9 cellular contexts compared by ENCODE assay signal in genomic region chr12:47767197-47767724, GRCh38. TPM values are rescaled to one million over a fixed set of nuclear protein-coding genes. Genes with fewer than 3 reads are reported as not detected.
DNase-seq lines count a peak whose midpoint lies in the region; ATAC-seq, FAIRE-seq and TF ChIP-seq lines count a peak whose summit lies in the region.
"Had no signal": no experiment of that assay in that cellular context is flagged by ENCODE, and none has a peak within 500 bp of the region (broad histone marks: within the 10 kb centered on the region; RNA-seq: fewer than 3 reads in every experiment).

No MANE protein-coding gene starts in this region.

- H3K79me2 ChIP-seq in Karpas-422 (ENCODE audit: low read length) (no peaks in the 10 kb centered on the region), K562 (ENCODE audit: control insufficient read depth, insufficient read depth, low read length) (no peaks in the 10 kb centered on the region), HepG2 (ENCODE audit: insufficient read depth, low read length) (no peaks in the 10 kb centered on the region)

- H4K20me1 ChIP-seq in Karpas-422 (ENCODE audit: insufficient read depth, low read depth, low read length) (no peaks in the 10 kb centered on the region; the same call in 1 of the 2 replicates), K562 (replicated peaks; ENCODE audit: control insufficient read depth, insufficient read depth, low read length) (no peaks in the 10 kb centered on the region), HepG2 (ENCODE audit: insufficient read depth, low read length) (no peaks in the 10 kb centered on the region)

- H3K4me2 ChIP-seq in Karpas-422 (ENCODE audit: low read depth, low read length, poor library complexity, severe bottlenecking): no peak overlapping the region
- no peak overlapping the region for H3K4me2 ChIP-seq in K562 (ENCODE audit: insufficient read depth, low read length)
- H3K4me2 ChIP-seq in HepG2 (ENCODE audit: low read depth, low read length): no peak overlapping the region

- no peaks in the 10 kb centered on the region for H3K9me2 ChIP-seq in Karpas-422 (replicated peaks; ENCODE audit: insufficient read depth, low read length)

- BruUV-seq in K562 (replicated peaks; lab: Mats Ljungman, UMichigan) (no TSS peak), HepG2 (replicated peaks; lab: Mats Ljungman, UMichigan) (no TSS peak)

- H2AFZ ChIP-seq in Karpas-422 (ENCODE audit: low read length) (no peak overlapping the region), K562 (ENCODE audit: low read depth, low read length) (no peak overlapping the region), HepG2 (ENCODE audit: low read length) (no peak overlapping the region)

- ATAC-seq in K562: peak; percentile 74
- peak; percentile 39 for ATAC-seq in HepG2
- ATAC-seq in GM21528 (IDR thresholded peaks at IDR 0.05; ENCODE audit: low FRiP score, unreplicated experiment): no peak

- WGBS in K562 (ENCODE audit: insufficient coverage, low coverage, missing lambda C conversion rate): 27% methylated on average over 5 of the region's 5 CpGs
- 26% methylated on average over 4 of the region's 5 CpGs for WGBS in HepG2 (ENCODE audit: low lambda C conversion rate)

- TF ChIP-seq POLR2A in K562 (conservative IDR thresholded peaks at IDR 0.05) (no peak), HepG2 (IDR thresholded peaks at IDR 0.05; ENCODE audit: insufficient read depth in 1 of 2, low read depth in 2 of 2, low read length in 2 of 2) (no peak)

- no peaks in the 10 kb centered on the region for H3K9me1 ChIP-seq in K562 (ENCODE audit: control insufficient read depth, insufficient read depth, low read length)

- H3K4me3 ChIP-seq in Karpas-422 (ENCODE audit: low read length): no peak overlapping the region
- H3K4me3 ChIP-seq in K562: no peak overlapping the region
- H3K4me3 ChIP-seq in HepG2 (replicated peaks in 1 of 3; ENCODE audit: insufficient read depth in 1 of 3, low read depth in 2 of 3, low read length in 3 of 3): no peak overlapping the region

- no peaks in the 10 kb centered on the region for H3K27me3 ChIP-seq in Karpas-422 (ENCODE audit: low read length)
- no peaks in the 10 kb centered on the region for H3K27me3 ChIP-seq in K562 (ENCODE audit: control insufficient read depth in 2 of 2, insufficient read depth in 2 of 2, low read length in 2 of 2)
- H3K27me3 ChIP-seq in HepG2 (ENCODE audit: control insufficient read depth in 1 of 2, insufficient read depth in 2 of 2, low read length in 2 of 2): peaks cover 4 to 19% of the 10 kb centered on the region in 2 experiments; a peak in 3 of 5 replicates

- in situ Hi-C loops in K562 (cut with MboI): no loop called here
- in situ Hi-C loops in HepG2 (cut with HindIII; ENCODE audit: extremely low pct_ligation_motif_present, low pct_unique_long_range_greater_than_20kb): no loop called here
- in situ Hi-C loops in KBM-7 (cut with MboI; ENCODE audit: low pct_unique_long_range_greater_than_20kb, low sequenced_read_pairs): no loop called here

- peak; percentile 70 for TF ChIP-seq CTCF in GM12872 (IDR thresholded peaks at IDR 0.05; ENCODE audit: insufficient read depth, low read depth, low read length)
- peak; percentile 75 to 87 (median 76) for TF ChIP-seq CTCF in K562 (IDR thresholded peaks at IDR 0.05 in 2 of 3, conservative IDR thresholded peaks at IDR 0.05 in 1 of 3; ENCODE audit: insufficient read depth in 2 of 3, low read depth in 1 of 3, low read length in 3 of 3)
- peak; percentile 68 for TF ChIP-seq CTCF in HepG2 (CRISPR knock-in tag; IDR thresholded peaks at IDR 0.05)

- peak; percentile 86 for FAIRE-seq in K562 (lab: Jason Lieb, UNC)
- FAIRE-seq in HepG2 (lab: Jason Lieb, UNC): no peak

- H3K27ac ChIP-seq in Karpas-422 (ENCODE audit: low read length) (no peak overlapping the region), K562 (ENCODE audit: extremely low read depth, low read depth, low read length) (no peak overlapping the region), HepG2 (ENCODE audit: extremely low read length, insufficient read depth, low read length) (no peak overlapping the region)

- intact Hi-C loops in K562 (cut with micrococcal nuclease): loop anchor here (1.0 to 2.0 kb wide), 2 partner anchors 22 to 52 kb away; no protein-coding TSS in a partner anchor
- intact Hi-C loops in HepG2 (cut with micrococcal nuclease; ENCODE audit: unreplicated experiment): no loop called here

- DNase-seq in Karpas-422 (peak; percentile 91), T-helper 9 cell (peak; percentile 61), K562 (ENCODE audit: extremely low read depth in 1 of 4, low spot score in 3 of 4) (peak; percentile 51 to 79 (median 58)), HepG2 (ENCODE audit: low spot score) (peak; percentile 53), KBM-7 (no peak)
- DNase-seq in stimulated activated CD8-positive, alpha-beta memory T cell treated with anti-CD3 and anti-CD28 coated beads, Interleukin-2, amount 100 ng/mL, for 48 hours (ENCODE audit: low read depth in 2 of 2): peak; percentile 56 to 62

- TF ChIP-seq EP300 in K562 (IDR thresholded peaks at IDR 0.05; ENCODE audit: low read length): no peak
- TF ChIP-seq EP300 in HepG2 (IDR thresholded peaks at IDR 0.05; ENCODE audit: low read depth in 2 of 2, low read length in 2 of 2): no peak
- no peak for TF ChIP-seq EP300 in HepG2 (CRISPR knock-in tag; IDR thresholded peaks at IDR 0.05; ENCODE audit: borderline replicate concordance)

- no peaks in the 10 kb centered on the region for H3K9me3 ChIP-seq in Karpas-422 (ENCODE audit: low read length)
- no peaks in the 10 kb centered on the region for H3K9me3 ChIP-seq in K562 (replicated peaks; ENCODE audit: control insufficient read depth, insufficient read depth, low read depth, low read length)
- H3K9me3 ChIP-seq in HepG2 (ENCODE audit: low read length): no peaks in the 10 kb centered on the region

- H3K4me1 ChIP-seq in Karpas-422 (ENCODE audit: low read length) (peaks cover 14% of the 10 kb centered on the region), K562 (replicated peaks in 1 of 2; ENCODE audit: control insufficient read depth in 2 of 2, insufficient read depth in 2 of 2, low read length in 2 of 2) (peaks cover 15 to 30% of the 10 kb centered on the region in 2 experiments; a peak in 4 of 5 replicates), HepG2 (ENCODE audit: insufficient read depth, low read length) (peaks cover 39% of the 10 kb centered on the region)

- POLR2A ChIA-PET in K562 (lab: Yijun Ruan, JAX): interaction anchor here (0.5 to 3.3 kb wide), 9 partner anchors 9 to 431 kb away, joined by 3 to 19 read pairs (median 3); partner anchors contain the start of gene RAPGEF3
- POLR2A ChIA-PET in HepG2 (lab: Yijun Ruan, JAX): no interaction called here

- H3K36me3 ChIP-seq in Karpas-422 (ENCODE audit: insufficient read depth, low read length) (no peaks in the 10 kb centered on the region), K562 (ENCODE audit: control insufficient read depth, insufficient read depth, low read length) (no peaks in the 10 kb centered on the region), HepG2 (replicated peaks in 1 of 2; ENCODE audit: control insufficient read depth in 1 of 2, insufficient read depth in 2 of 2, low read length in 2 of 2) (no peaks in the 10 kb centered on the region)

- no peak overlapping the region for H3K9ac ChIP-seq in Karpas-422 (ENCODE audit: low read length)
- no peak overlapping the region for H3K9ac ChIP-seq in K562 (ENCODE audit: insufficient read depth in 1 of 2, low read depth in 2 of 2, low read length in 2 of 2)
- H3K9ac ChIP-seq in HepG2 (ENCODE audit: insufficient read depth, low read depth, low read length): no peak overlapping the region

- CTCF ChIA-PET in K562 (lab: Yijun Ruan, JAX; ENCODE audit: low intra/inter-chr PET ratio): interaction anchor here (0.7 to 2.3 kb wide), 4 partner anchors 12 to 52 kb away, joined by 6 to 16 read pairs (median 10); no protein-coding TSS in a partner anchor
- CTCF ChIA-PET in HepG2 (lab: Yijun Ruan, JAX; ENCODE audit: low intra/inter-chr PET ratio, low total read pairs): interaction anchor here (0.7 to 2.0 kb wide), 5 partner anchors 9 to 52 kb away, joined by 3 to 16 read pairs (median 4); partner anchors contain the start of gene RAPGEF3

- peak; percentile 58 to 77 for TF ChIP-seq RAD21 in K562 (CRISPR knock-in tag; conservative IDR thresholded peaks at IDR 0.05 in 1 of 2, IDR thresholded peaks at IDR 0.05 in 1 of 2)
- TF ChIP-seq RAD21 in HepG2 (CRISPR knock-in tag; IDR thresholded peaks at IDR 0.05): no peak

RNA-seq across cellular contexts. Expression of gene SLC48A1, which starts 5.8 kb away (rescaled TPM):
- total RNA-seq in Karpas-422 (2014; rRNA removed; shearing (Covaris generic); ENCODE audit: low replicate concordance): 21.5 and 21.9 TPM in 2 replicates
- total RNA-seq in K562 (2011; cell fraction: chromatin; rRNA removed; ENCODE audit: low replicate concordance): 18.5 and 36.8 TPM in 2 replicates
- 31.2 and 31.5 TPM in 2 replicates for total RNA-seq in K562 (2011; cell fraction: nucleolus; rRNA removed)
- 45.5 and 69.2 TPM in 2 replicates for total RNA-seq in K562 (2011; cell fraction: nucleoplasm; rRNA removed)
- 16.3 and 25.4 TPM in 2 replicates for total RNA-seq in K562 (2014; rRNA removed)
- 13.1 and 18.3 TPM in 2 replicates for total RNA-seq in K562 (2014; rRNA removed; fragmentation: Illumina TruSeq; extraction: Trizol)
- total RNA-seq in K562 (2015; rRNA removed; fragmentation: Illumina TruSeq; extraction: Trizol): 16.1 and 16.2 TPM in 2 replicates
- 37.5 and 41.9 TPM in 2 replicates for total RNA-seq in K562 (2021)
- 10.7 and 15.7 TPM in 2 replicates for polyA plus RNA-seq in K562 (2011; rRNA removed)
- 16.7 and 26.0 TPM in 2 replicates for polyA plus RNA-seq in K562 (2011; cell fraction: cytosol; rRNA removed)
- 25.7 and 35.1 TPM in 2 replicates for polyA plus RNA-seq in K562 (2011; cell fraction: nucleus; rRNA removed)
- 22.2 and 44.4 TPM in 2 replicates for polyA plus RNA-seq in K562 (2012)
- polyA plus RNA-seq in K562 (2014; fragmentation: Illumina TruSeq; extraction: Trizol): 28.6 and 30.4 TPM in 2 replicates
- polyA plus RNA-seq in K562 (2014; fragmentation: Nextera tagmentation; extraction: Ambion mirVana): 10 to 100 TPM; 23.5 to 26.9 TPM
- 18.7 and 23.6 TPM in 2 replicates for polyA plus RNA-seq in K562 (2014; rRNA removed)
- 7.6 and 8.9 TPM in 2 replicates for polyA minus RNA-seq in K562 (2011; rRNA and poly(A)+ RNA removed)
- polyA minus RNA-seq in K562 (2011; cell fraction: cytosol; rRNA and poly(A)+ RNA removed): 14.8 and 17.6 TPM in 2 replicates
- polyA minus RNA-seq in K562 (2011; cell fraction: nucleus; rRNA and poly(A)+ RNA removed): 6.9 and 11.6 TPM in 2 replicates
- 2.6 and 3.7 TPM in 2 replicates for total RNA-seq in HepG2 (2016; rRNA removed; fragmentation: Illumina TruSeq; extraction: Trizol)
- 2.3 and 3.1 TPM in 2 replicates for total RNA-seq in HepG2 (2016; cell fraction: cytosol; rRNA removed; fragmentation: Illumina TruSeq; extraction: Trizol; ENCODE audit: low read depth)
- 2.3 and 3.4 TPM in 2 replicates for total RNA-seq in HepG2 (2016; cell fraction: insoluble cytoplasmic fraction; rRNA removed; fragmentation: Illumina TruSeq; extraction: Trizol)
- total RNA-seq in HepG2 (2016; cell fraction: membrane; rRNA removed; fragmentation: Illumina TruSeq; extraction: Trizol): 5.0 and 6.3 TPM in 2 replicates
- 2.5 and 2.6 TPM in 2 replicates for total RNA-seq in HepG2 (2016; cell fraction: nucleus; rRNA removed; fragmentation: Illumina TruSeq; extraction: Trizol)
- polyA plus RNA-seq in HepG2 (2011; rRNA removed): 2.2 and 3.1 TPM in 2 replicates
- polyA plus RNA-seq in HepG2 (2011; cell fraction: cytosol; rRNA removed): 2.4 and 2.6 TPM in 2 replicates
- polyA plus RNA-seq in HepG2 (2011; cell fraction: nucleus; rRNA removed): 3.1 and 4.1 TPM in 2 replicates
- polyA plus RNA-seq in HepG2 (2012): 2.1 and 3.5 TPM in 2 replicates
- 3.8 and 3.9 TPM in 2 replicates for polyA plus RNA-seq in HepG2 (2016; cell fraction: cytosol; fragmentation: Illumina TruSeq; extraction: Trizol; ENCODE audit: low read depth)
- 2.6 and 3.2 TPM in 2 replicates for polyA plus RNA-seq in HepG2 (2016; cell fraction: insoluble cytoplasmic fraction; fragmentation: Illumina TruSeq; extraction: Trizol; ENCODE audit: low read depth)
- 6.3 and 6.9 TPM in 2 replicates for polyA plus RNA-seq in HepG2 (2016; cell fraction: membrane; fragmentation: Illumina TruSeq; extraction: Trizol; ENCODE audit: low read depth)
- polyA plus RNA-seq in HepG2 (2016; cell fraction: nucleus; fragmentation: Illumina TruSeq; extraction: Trizol; ENCODE audit: insufficient read depth, low read depth): 5.6 and 6.3 TPM in 2 replicates
- polyA minus RNA-seq in HepG2 (2011; rRNA and poly(A)+ RNA removed; ENCODE audit: low replicate concordance): 5.7 and 45.5 TPM in 2 replicates
- 1.5 and 2.1 TPM in 2 replicates for polyA minus RNA-seq in HepG2 (2011; cell fraction: cytosol; rRNA and poly(A)+ RNA removed)
- polyA minus RNA-seq in HepG2 (2011; cell fraction: nucleus; rRNA and poly(A)+ RNA removed): 1.7 and 2.8 TPM in 2 replicates

RNA-seq across cellular contexts. Expression of gene RAPGEF3, which starts 8.6 kb away (rescaled TPM):
- 4.4 and 11.9 TPM in 2 replicates for total RNA-seq in Karpas-422 (2014; rRNA removed; shearing (Covaris generic); ENCODE audit: low replicate concordance)
- 1.5 and 4.3 TPM in 2 replicates for total RNA-seq in K562 (2011; cell fraction: chromatin; rRNA removed; ENCODE audit: low replicate concordance)
- total RNA-seq in K562 (2011; cell fraction: nucleolus; rRNA removed): 2.2 and 2.3 TPM in 2 replicates
- 1.7 and 2.3 TPM in 2 replicates for total RNA-seq in K562 (2011; cell fraction: nucleoplasm; rRNA removed)
- total RNA-seq in K562 (2014; rRNA removed) (0.45 and 0.78 TPM in 2 replicates), K562 (2014; rRNA removed; fragmentation: Illumina TruSeq; extraction: Trizol) (0.15 and 0.16 TPM in 2 replicates), K562 (2015; rRNA removed; fragmentation: Illumina TruSeq; extraction: Trizol) (0.15 and 0.33 TPM in 2 replicates), K562 (2021) (0.78 and 1.3 TPM in 2 replicates), HepG2 (2016; rRNA removed; fragmentation: Illumina TruSeq; extraction: Trizol) (0.07 TPM in 1 of 2 replicates, not detected in the other)
- polyA plus RNA-seq in K562 (2011; rRNA removed) (0.38 and 0.61 TPM in 2 replicates), K562 (2014; fragmentation: Illumina TruSeq; extraction: Trizol) (0.37 and 0.43 TPM in 2 replicates), K562 (2014; fragmentation: Nextera tagmentation; extraction: Ambion mirVana) (under 1 TPM in 1 of 2 experiments, not detected in 1; 0.03 TPM), K562 (2014; rRNA removed) (0.44 and 1.1 TPM in 2 replicates), HepG2 (2011; rRNA removed) (0.07 and 0.37 TPM in 2 replicates)
- polyA plus RNA-seq in K562 (2011; cell fraction: cytosol; rRNA removed): 0.49 and 0.50 TPM in 2 replicates
- 2.9 and 5.0 TPM in 2 replicates for polyA plus RNA-seq in K562 (2011; cell fraction: nucleus; rRNA removed)
- 0.76 and 2.1 TPM in 2 replicates for polyA plus RNA-seq in K562 (2012)
- polyA minus RNA-seq in K562 (2011; rRNA and poly(A)+ RNA removed): 0.60 and 0.78 TPM in 2 replicates
- polyA minus RNA-seq in K562 (2011; cell fraction: cytosol; rRNA and poly(A)+ RNA removed): not detected in 2 replicates
- 1.3 and 3.3 TPM in 2 replicates for polyA minus RNA-seq in K562 (2011; cell fraction: nucleus; rRNA and poly(A)+ RNA removed)
- total RNA-seq in HepG2 (2016; cell fraction: cytosol; rRNA removed; fragmentation: Illumina TruSeq; extraction: Trizol; ENCODE audit: low read depth): not detected in 2 replicates
- 0.09 TPM in 1 of 2 replicates, not detected in the other for total RNA-seq in HepG2 (2016; cell fraction: insoluble cytoplasmic fraction; rRNA removed; fragmentation: Illumina TruSeq; extraction: Trizol)
- 0.03 TPM in 1 of 2 replicates, not detected in the other for total RNA-seq in HepG2 (2016; cell fraction: membrane; rRNA removed; fragmentation: Illumina TruSeq; extraction: Trizol)
- 0.40 TPM in 1 of 2 replicates, not detected in the other for total RNA-seq in HepG2 (2016; cell fraction: nucleus; rRNA removed; fragmentation: Illumina TruSeq; extraction: Trizol)
- 0.05 and 0.13 TPM in 2 replicates for polyA plus RNA-seq in HepG2 (2011; cell fraction: cytosol; rRNA removed)
- 0.56 and 0.95 TPM in 2 replicates for polyA plus RNA-seq in HepG2 (2011; cell fraction: nucleus; rRNA removed)
- 0.11 and 0.16 TPM in 2 replicates for polyA plus RNA-seq in HepG2 (2012)
- not detected in 2 replicates for polyA plus RNA-seq in HepG2 (2016; cell fraction: cytosol; fragmentation: Illumina TruSeq; extraction: Trizol; ENCODE audit: low read depth)
- 0.17 TPM in 1 of 2 replicates, not detected in the other for polyA plus RNA-seq in HepG2 (2016; cell fraction: insoluble cytoplasmic fraction; fragmentation: Illumina TruSeq; extraction: Trizol; ENCODE audit: low read depth)
- polyA plus RNA-seq in HepG2 (2016; cell fraction: membrane; fragmentation: Illumina TruSeq; extraction: Trizol; ENCODE audit: low read depth): not detected in 2 replicates
- 0.63 TPM in 1 of 2 replicates, not detected in the other for polyA plus RNA-seq in HepG2 (2016; cell fraction: nucleus; fragmentation: Illumina TruSeq; extraction: Trizol; ENCODE audit: insufficient read depth, low read depth)
- polyA minus RNA-seq in HepG2 (2011; rRNA and poly(A)+ RNA removed; ENCODE audit: low replicate concordance): 0.28 and 2.0 TPM in 2 replicates
- polyA minus RNA-seq in HepG2 (2011; cell fraction: cytosol; rRNA and poly(A)+ RNA removed): not detected in 2 replicates
- 0.13 and 1.1 TPM in 2 replicates for polyA minus RNA-seq in HepG2 (2011; cell fraction: nucleus; rRNA and poly(A)+ RNA removed)

RNA-seq across cellular contexts. Expression of gene ENDOU, which starts 42.0 kb away (rescaled TPM):
- total RNA-seq in Karpas-422 (2014; rRNA removed; shearing (Covaris generic); ENCODE audit: low replicate concordance): 1.2 and 10.7 TPM in 2 replicates
- not detected in 2 replicates for total RNA-seq in K562 (2011; cell fraction: chromatin; rRNA removed; ENCODE audit: low replicate concordance)
- not detected in 2 replicates for total RNA-seq in K562 (2011; cell fraction: nucleolus; rRNA removed)
- not detected in 2 replicates for total RNA-seq in K562 (2011; cell fraction: nucleoplasm; rRNA removed)
- total RNA-seq in K562 (2014; rRNA removed): 0.04 TPM in 1 of 2 replicates, not detected in the other
- total RNA-seq in K562 (2014; rRNA removed; fragmentation: Illumina TruSeq; extraction: Trizol): not detected in 2 replicates
- total RNA-seq in K562 (2015; rRNA removed; fragmentation: Illumina TruSeq; extraction: Trizol): not detected in 2 replicates
- total RNA-seq in K562 (2021): not detected in 2 replicates
- polyA plus RNA-seq in K562 (2011; rRNA removed): 0.03 TPM in 1 of 2 replicates, not detected in the other
- polyA plus RNA-seq in K562 (2011; cell fraction: cytosol; rRNA removed): 0.04 TPM in 1 of 2 replicates, not detected in the other
- 0.16 TPM in 1 of 2 replicates, not detected in the other for polyA plus RNA-seq in K562 (2011; cell fraction: nucleus; rRNA removed)
- 0.17 TPM in 1 of 2 replicates, not detected in the other for polyA plus RNA-seq in K562 (2012)
- polyA plus RNA-seq in K562 (2014; fragmentation: Illumina TruSeq; extraction: Trizol): not detected in 2 replicates
- polyA plus RNA-seq in K562 (2014; fragmentation: Nextera tagmentation; extraction: Ambion mirVana): not detected
- not detected in 2 replicates for polyA plus RNA-seq in K562 (2014; rRNA removed)
- 0.12 TPM in 1 of 2 replicates, not detected in the other for polyA minus RNA-seq in K562 (2011; rRNA and poly(A)+ RNA removed)
- polyA minus RNA-seq in K562 (2011; cell fraction: cytosol; rRNA and poly(A)+ RNA removed): not detected in 2 replicates
- not detected in 2 replicates for polyA minus RNA-seq in K562 (2011; cell fraction: nucleus; rRNA and poly(A)+ RNA removed)
- not detected in 2 replicates for total RNA-seq in HepG2 (2016; rRNA removed; fragmentation: Illumina TruSeq; extraction: Trizol)
- not detected in 2 replicates for total RNA-seq in HepG2 (2016; cell fraction: cytosol; rRNA removed; fragmentation: Illumina TruSeq; extraction: Trizol; ENCODE audit: low read depth)
- total RNA-seq in HepG2 (2016; cell fraction: insoluble cytoplasmic fraction; rRNA removed; fragmentation: Illumina TruSeq; extraction: Trizol): not detected in 2 replicates
- total RNA-seq in HepG2 (2016; cell fraction: membrane; rRNA removed; fragmentation: Illumina TruSeq; extraction: Trizol): not detected in 2 replicates
- total RNA-seq in HepG2 (2016; cell fraction: nucleus; rRNA removed; fragmentation: Illumina TruSeq; extraction: Trizol): not detected in 2 replicates
- polyA plus RNA-seq in HepG2 (2011; rRNA removed): not detected in 2 replicates
- polyA plus RNA-seq in HepG2 (2011; cell fraction: cytosol; rRNA removed): not detected in 2 replicates
- polyA plus RNA-seq in HepG2 (2011; cell fraction: nucleus; rRNA removed): not detected in 2 replicates
- not detected in 2 replicates for polyA plus RNA-seq in HepG2 (2012)
- not detected in 2 replicates for polyA plus RNA-seq in HepG2 (2016; cell fraction: cytosol; fragmentation: Illumina TruSeq; extraction: Trizol; ENCODE audit: low read depth)
- polyA plus RNA-seq in HepG2 (2016; cell fraction: insoluble cytoplasmic fraction; fragmentation: Illumina TruSeq; extraction: Trizol; ENCODE audit: low read depth): not detected in 2 replicates
- polyA plus RNA-seq in HepG2 (2016; cell fraction: membrane; fragmentation: Illumina TruSeq; extraction: Trizol; ENCODE audit: low read depth): not detected in 2 replicates
- not detected in 2 replicates for polyA plus RNA-seq in HepG2 (2016; cell fraction: nucleus; fragmentation: Illumina TruSeq; extraction: Trizol; ENCODE audit: insufficient read depth, low read depth)
- polyA minus RNA-seq in HepG2 (2011; rRNA and poly(A)+ RNA removed; ENCODE audit: low replicate concordance): not detected in 2 replicates
- not detected in 2 replicates for polyA minus RNA-seq in HepG2 (2011; cell fraction: cytosol; rRNA and poly(A)+ RNA removed)
- not detected in 2 replicates for polyA minus RNA-seq in HepG2 (2011; cell fraction: nucleus; rRNA and poly(A)+ RNA removed)
- total RNA-seq: activated CD8-positive, alpha-beta memory T cell treated with anti-CD3 and anti-CD28 coated beads for 36 hours had no signal

RNA-seq across cellular contexts. Expression of gene HDAC7, which starts 52.4 kb away (rescaled TPM):
- total RNA-seq in Karpas-422 (2014; rRNA removed; shearing (Covaris generic); ENCODE audit: low replicate concordance): 36.2 and 54.8 TPM in 2 replicates
- 123 and 300 TPM in 2 replicates for total RNA-seq in K562 (2011; cell fraction: chromatin; rRNA removed; ENCODE audit: low replicate concordance)
- total RNA-seq in K562 (2011; cell fraction: nucleolus; rRNA removed): 143 and 147 TPM in 2 replicates
- total RNA-seq in K562 (2011; cell fraction: nucleoplasm; rRNA removed): 123 and 161 TPM in 2 replicates
- 38.4 and 57.4 TPM in 2 replicates for total RNA-seq in K562 (2014; rRNA removed)
- 22.2 and 30.2 TPM in 2 replicates for total RNA-seq in K562 (2014; rRNA removed; fragmentation: Illumina TruSeq; extraction: Trizol)
- total RNA-seq in K562 (2015; rRNA removed; fragmentation: Illumina TruSeq; extraction: Trizol): 26.7 and 28.2 TPM in 2 replicates
- 119 and 129 TPM in 2 replicates for total RNA-seq in K562 (2021)
- polyA plus RNA-seq in K562 (2011; rRNA removed): 31.1 and 33.7 TPM in 2 replicates
- polyA plus RNA-seq in K562 (2011; cell fraction: cytosol; rRNA removed): 20.6 and 43.9 TPM in 2 replicates
- polyA plus RNA-seq in K562 (2011; cell fraction: nucleus; rRNA removed): 215 and 430 TPM in 2 replicates
- polyA plus RNA-seq in K562 (2012): 67.8 and 112 TPM in 2 replicates
- 71.9 and 82.7 TPM in 2 replicates for polyA plus RNA-seq in K562 (2014; fragmentation: Illumina TruSeq; extraction: Trizol)
- polyA plus RNA-seq in K562 (2014; fragmentation: Nextera tagmentation; extraction: Ambion mirVana): 1 to 10 TPM; 2.5 to 3.8 TPM
- 78.0 and 82.7 TPM in 2 replicates for polyA plus RNA-seq in K562 (2014; rRNA removed)
- polyA minus RNA-seq in K562 (2011; rRNA and poly(A)+ RNA removed): 8.5 and 12.0 TPM in 2 replicates
- 28.2 and 32.6 TPM in 2 replicates for polyA minus RNA-seq in K562 (2011; cell fraction: cytosol; rRNA and poly(A)+ RNA removed)
- polyA minus RNA-seq in K562 (2011; cell fraction: nucleus; rRNA and poly(A)+ RNA removed): 41.2 and 50.1 TPM in 2 replicates
- 3.7 and 4.6 TPM in 2 replicates for total RNA-seq in HepG2 (2016; rRNA removed; fragmentation: Illumina TruSeq; extraction: Trizol)
- 1.5 and 2.7 TPM in 2 replicates for total RNA-seq in HepG2 (2016; cell fraction: cytosol; rRNA removed; fragmentation: Illumina TruSeq; extraction: Trizol; ENCODE audit: low read depth)
- total RNA-seq in HepG2 (2016; cell fraction: insoluble cytoplasmic fraction; rRNA removed; fragmentation: Illumina TruSeq; extraction: Trizol): 3.3 and 5.0 TPM in 2 replicates
- total RNA-seq in HepG2 (2016; cell fraction: membrane; rRNA removed; fragmentation: Illumina TruSeq; extraction: Trizol): 4.5 and 5.3 TPM in 2 replicates
- total RNA-seq in HepG2 (2016; cell fraction: nucleus; rRNA removed; fragmentation: Illumina TruSeq; extraction: Trizol): 5.2 and 5.6 TPM in 2 replicates
- polyA plus RNA-seq in HepG2 (2011; rRNA removed): 8.5 and 10.8 TPM in 2 replicates
- 3.4 and 5.9 TPM in 2 replicates for polyA plus RNA-seq in HepG2 (2011; cell fraction: cytosol; rRNA removed)
- polyA plus RNA-seq in HepG2 (2011; cell fraction: nucleus; rRNA removed): 44.6 and 61.9 TPM in 2 replicates
- 3.9 and 6.2 TPM in 2 replicates for polyA plus RNA-seq in HepG2 (2012)
- 1.6 and 1.8 TPM in 2 replicates for polyA plus RNA-seq in HepG2 (2016; cell fraction: cytosol; fragmentation: Illumina TruSeq; extraction: Trizol; ENCODE audit: low read depth)
- polyA plus RNA-seq in HepG2 (2016; cell fraction: insoluble cytoplasmic fraction; fragmentation: Illumina TruSeq; extraction: Trizol; ENCODE audit: low read depth): 7.3 and 8.0 TPM in 2 replicates
- 5.0 and 6.0 TPM in 2 replicates for polyA plus RNA-seq in HepG2 (2016; cell fraction: membrane; fragmentation: Illumina TruSeq; extraction: Trizol; ENCODE audit: low read depth)
- polyA plus RNA-seq in HepG2 (2016; cell fraction: nucleus; fragmentation: Illumina TruSeq; extraction: Trizol; ENCODE audit: insufficient read depth, low read depth): 15.8 and 16.2 TPM in 2 replicates
- 11.8 and 35.8 TPM in 2 replicates for polyA minus RNA-seq in HepG2 (2011; rRNA and poly(A)+ RNA removed; ENCODE audit: low replicate concordance)
- polyA minus RNA-seq in HepG2 (2011; cell fraction: cytosol; rRNA and poly(A)+ RNA removed): 2.3 and 4.6 TPM in 2 replicates
- 6.8 and 9.5 TPM in 2 replicates for polyA minus RNA-seq in HepG2 (2011; cell fraction: nucleus; rRNA and poly(A)+ RNA removed)
